ENCODE assay signal across 1 cellular context in genomic region chr17:27069842-27070508, GRCh38.
TF ChIP-seq lines count a peak whose summit lies in the region.

No MANE protein-coding gene starts in this region.

TF ChIP-seq in K562, 482 proteins besides CTCF, POLR2A, EP300 and RAD21 (continued from another document):
- TF ChIP-seq, protein P1, sequence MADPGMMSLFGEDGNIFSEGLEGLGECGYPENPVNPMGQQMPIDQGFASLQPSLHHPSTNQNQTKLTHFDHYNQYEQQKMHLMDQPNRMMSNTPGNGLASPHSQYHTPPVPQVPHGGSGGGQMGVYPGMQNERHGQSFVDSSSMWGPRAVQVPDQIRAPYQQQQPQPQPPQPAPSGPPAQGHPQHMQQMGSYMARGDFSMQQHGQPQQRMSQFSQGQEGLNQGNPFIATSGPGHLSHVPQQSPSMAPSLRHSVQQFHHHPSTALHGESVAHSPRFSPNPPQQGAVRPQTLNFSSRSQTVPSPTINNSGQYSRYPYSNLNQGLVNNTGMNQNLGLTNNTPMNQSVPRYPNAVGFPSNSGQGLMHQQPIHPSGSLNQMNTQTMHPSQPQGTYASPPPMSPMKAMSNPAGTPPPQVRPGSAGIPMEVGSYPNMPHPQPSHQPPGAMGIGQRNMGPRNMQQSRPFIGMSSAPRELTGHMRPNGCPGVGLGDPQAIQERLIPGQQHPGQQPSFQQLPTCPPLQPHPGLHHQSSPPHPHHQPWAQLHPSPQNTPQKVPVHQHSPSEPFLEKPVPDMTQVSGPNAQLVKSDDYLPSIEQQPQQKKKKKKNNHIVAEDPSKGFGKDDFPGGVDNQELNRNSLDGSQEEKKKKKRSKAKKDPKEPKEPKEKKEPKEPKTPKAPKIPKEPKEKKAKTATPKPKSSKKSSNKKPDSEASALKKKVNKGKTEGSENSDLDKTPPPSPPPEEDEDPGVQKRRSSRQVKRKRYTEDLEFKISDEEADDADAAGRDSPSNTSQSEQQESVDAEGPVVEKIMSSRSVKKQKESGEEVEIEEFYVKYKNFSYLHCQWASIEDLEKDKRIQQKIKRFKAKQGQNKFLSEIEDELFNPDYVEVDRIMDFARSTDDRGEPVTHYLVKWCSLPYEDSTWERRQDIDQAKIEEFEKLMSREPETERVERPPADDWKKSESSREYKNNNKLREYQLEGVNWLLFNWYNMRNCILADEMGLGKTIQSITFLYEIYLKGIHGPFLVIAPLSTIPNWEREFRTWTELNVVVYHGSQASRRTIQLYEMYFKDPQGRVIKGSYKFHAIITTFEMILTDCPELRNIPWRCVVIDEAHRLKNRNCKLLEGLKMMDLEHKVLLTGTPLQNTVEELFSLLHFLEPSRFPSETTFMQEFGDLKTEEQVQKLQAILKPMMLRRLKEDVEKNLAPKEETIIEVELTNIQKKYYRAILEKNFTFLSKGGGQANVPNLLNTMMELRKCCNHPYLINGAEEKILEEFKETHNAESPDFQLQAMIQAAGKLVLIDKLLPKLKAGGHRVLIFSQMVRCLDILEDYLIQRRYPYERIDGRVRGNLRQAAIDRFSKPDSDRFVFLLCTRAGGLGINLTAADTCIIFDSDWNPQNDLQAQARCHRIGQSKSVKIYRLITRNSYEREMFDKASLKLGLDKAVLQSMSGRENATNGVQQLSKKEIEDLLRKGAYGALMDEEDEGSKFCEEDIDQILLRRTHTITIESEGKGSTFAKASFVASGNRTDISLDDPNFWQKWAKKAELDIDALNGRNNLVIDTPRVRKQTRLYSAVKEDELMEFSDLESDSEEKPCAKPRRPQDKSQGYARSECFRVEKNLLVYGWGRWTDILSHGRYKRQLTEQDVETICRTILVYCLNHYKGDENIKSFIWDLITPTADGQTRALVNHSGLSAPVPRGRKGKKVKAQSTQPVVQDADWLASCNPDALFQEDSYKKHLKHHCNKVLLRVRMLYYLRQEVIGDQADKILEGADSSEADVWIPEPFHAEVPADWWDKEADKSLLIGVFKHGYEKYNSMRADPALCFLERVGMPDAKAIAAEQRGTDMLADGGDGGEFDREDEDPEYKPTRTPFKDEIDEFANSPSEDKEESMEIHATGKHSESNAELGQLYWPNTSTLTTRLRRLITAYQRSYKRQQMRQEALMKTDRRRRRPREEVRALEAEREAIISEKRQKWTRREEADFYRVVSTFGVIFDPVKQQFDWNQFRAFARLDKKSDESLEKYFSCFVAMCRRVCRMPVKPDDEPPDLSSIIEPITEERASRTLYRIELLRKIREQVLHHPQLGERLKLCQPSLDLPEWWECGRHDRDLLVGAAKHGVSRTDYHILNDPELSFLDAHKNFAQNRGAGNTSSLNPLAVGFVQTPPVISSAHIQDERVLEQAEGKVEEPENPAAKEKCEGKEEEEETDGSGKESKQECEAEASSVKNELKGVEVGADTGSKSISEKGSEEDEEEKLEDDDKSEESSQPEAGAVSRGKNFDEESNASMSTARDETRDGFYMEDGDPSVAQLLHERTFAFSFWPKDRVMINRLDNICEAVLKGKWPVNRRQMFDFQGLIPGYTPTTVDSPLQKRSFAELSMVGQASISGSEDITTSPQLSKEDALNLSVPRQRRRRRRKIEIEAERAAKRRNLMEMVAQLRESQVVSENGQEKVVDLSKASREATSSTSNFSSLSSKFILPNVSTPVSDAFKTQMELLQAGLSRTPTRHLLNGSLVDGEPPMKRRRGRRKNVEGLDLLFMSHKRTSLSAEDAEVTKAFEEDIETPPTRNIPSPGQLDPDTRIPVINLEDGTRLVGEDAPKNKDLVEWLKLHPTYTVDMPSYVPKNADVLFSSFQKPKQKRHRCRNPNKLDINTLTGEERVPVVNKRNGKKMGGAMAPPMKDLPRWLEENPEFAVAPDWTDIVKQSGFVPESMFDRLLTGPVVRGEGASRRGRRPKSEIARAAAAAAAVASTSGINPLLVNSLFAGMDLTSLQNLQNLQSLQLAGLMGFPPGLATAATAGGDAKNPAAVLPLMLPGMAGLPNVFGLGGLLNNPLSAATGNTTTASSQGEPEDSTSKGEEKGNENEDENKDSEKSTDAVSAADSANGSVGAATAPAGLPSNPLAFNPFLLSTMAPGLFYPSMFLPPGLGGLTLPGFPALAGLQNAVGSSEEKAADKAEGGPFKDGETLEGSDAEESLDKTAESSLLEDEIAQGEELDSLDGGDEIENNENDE (IDR thresholded peaks at IDR 0.05; ENCODE audit: low read depth, low read length) = no peak
- no peak for TF ChIP-seq PBX2 (CRISPR knock-in tag; IDR thresholded peaks at IDR 0.05; ENCODE audit: low read depth)
- no peak for TF ChIP-seq PBX2 (tag; conservative IDR thresholded peaks at IDR 0.05; ENCODE audit: low read depth)
- TF ChIP-seq MXD1 (CRISPR knock-in tag; IDR thresholded peaks at IDR 0.05; ENCODE audit: borderline replicate concordance, poor library complexity, severe bottlenecking) = no peak
- no peak for TF ChIP-seq ILK (tag; IDR thresholded peaks at IDR 0.05; ENCODE audit: borderline replicate concordance, low read depth)
- TF ChIP-seq NR2C1 (IDR thresholded peaks at IDR 0.05) = peak; percentile 11; the same call in 1 of the 2 replicates
- TF ChIP-seq NR2C1 (tag; IDR thresholded peaks at IDR 0.05) = no peak
- no peak for TF ChIP-seq MTF1 (CRISPR knock-in tag; IDR thresholded peaks at IDR 0.05; ENCODE audit: borderline replicate concordance)
- TF ChIP-seq HOXB6 (CRISPR knock-in tag; IDR thresholded peaks at IDR 0.05; ENCODE audit: borderline replicate concordance) = no peak
- TF ChIP-seq EWSR1 (IDR thresholded peaks at IDR 0.05; ENCODE audit: borderline replicate concordance, low read depth, partially characterized antibody) = no peak
- TF ChIP-seq TAL1 (IDR thresholded peaks at IDR 0.05) = no peak
- TF ChIP-seq FOS (IDR thresholded peaks at IDR 0.05; ENCODE audit: extremely low read depth, insufficient read length) = no peak
- TF ChIP-seq TCF7 (IDR thresholded peaks at IDR 0.05; ENCODE audit: borderline replicate concordance) = no peak
- no peak for TF ChIP-seq ZNF436 (CRISPR knock-in tag; IDR thresholded peaks at IDR 0.05)
- no peak for TF ChIP-seq KLF10 (CRISPR knock-in tag; IDR thresholded peaks at IDR 0.05)
- no peak for TF ChIP-seq RBM39 (optimal IDR thresholded peaks at IDR 0.05; ENCODE audit: low read depth, low read length)
- TF ChIP-seq PRMT5 (CRISPR knock-in tag; IDR thresholded peaks at IDR 0.05) = no peak
- no peak for TF ChIP-seq MYC (IDR thresholded peaks at IDR 0.05; ENCODE audit: low read depth, low read length)
- no peak for TF ChIP-seq MYC (CRISPR knock-in tag; IDR thresholded peaks at IDR 0.05; ENCODE audit: borderline replicate concordance, low read depth)
- TF ChIP-seq, protein P2, sequence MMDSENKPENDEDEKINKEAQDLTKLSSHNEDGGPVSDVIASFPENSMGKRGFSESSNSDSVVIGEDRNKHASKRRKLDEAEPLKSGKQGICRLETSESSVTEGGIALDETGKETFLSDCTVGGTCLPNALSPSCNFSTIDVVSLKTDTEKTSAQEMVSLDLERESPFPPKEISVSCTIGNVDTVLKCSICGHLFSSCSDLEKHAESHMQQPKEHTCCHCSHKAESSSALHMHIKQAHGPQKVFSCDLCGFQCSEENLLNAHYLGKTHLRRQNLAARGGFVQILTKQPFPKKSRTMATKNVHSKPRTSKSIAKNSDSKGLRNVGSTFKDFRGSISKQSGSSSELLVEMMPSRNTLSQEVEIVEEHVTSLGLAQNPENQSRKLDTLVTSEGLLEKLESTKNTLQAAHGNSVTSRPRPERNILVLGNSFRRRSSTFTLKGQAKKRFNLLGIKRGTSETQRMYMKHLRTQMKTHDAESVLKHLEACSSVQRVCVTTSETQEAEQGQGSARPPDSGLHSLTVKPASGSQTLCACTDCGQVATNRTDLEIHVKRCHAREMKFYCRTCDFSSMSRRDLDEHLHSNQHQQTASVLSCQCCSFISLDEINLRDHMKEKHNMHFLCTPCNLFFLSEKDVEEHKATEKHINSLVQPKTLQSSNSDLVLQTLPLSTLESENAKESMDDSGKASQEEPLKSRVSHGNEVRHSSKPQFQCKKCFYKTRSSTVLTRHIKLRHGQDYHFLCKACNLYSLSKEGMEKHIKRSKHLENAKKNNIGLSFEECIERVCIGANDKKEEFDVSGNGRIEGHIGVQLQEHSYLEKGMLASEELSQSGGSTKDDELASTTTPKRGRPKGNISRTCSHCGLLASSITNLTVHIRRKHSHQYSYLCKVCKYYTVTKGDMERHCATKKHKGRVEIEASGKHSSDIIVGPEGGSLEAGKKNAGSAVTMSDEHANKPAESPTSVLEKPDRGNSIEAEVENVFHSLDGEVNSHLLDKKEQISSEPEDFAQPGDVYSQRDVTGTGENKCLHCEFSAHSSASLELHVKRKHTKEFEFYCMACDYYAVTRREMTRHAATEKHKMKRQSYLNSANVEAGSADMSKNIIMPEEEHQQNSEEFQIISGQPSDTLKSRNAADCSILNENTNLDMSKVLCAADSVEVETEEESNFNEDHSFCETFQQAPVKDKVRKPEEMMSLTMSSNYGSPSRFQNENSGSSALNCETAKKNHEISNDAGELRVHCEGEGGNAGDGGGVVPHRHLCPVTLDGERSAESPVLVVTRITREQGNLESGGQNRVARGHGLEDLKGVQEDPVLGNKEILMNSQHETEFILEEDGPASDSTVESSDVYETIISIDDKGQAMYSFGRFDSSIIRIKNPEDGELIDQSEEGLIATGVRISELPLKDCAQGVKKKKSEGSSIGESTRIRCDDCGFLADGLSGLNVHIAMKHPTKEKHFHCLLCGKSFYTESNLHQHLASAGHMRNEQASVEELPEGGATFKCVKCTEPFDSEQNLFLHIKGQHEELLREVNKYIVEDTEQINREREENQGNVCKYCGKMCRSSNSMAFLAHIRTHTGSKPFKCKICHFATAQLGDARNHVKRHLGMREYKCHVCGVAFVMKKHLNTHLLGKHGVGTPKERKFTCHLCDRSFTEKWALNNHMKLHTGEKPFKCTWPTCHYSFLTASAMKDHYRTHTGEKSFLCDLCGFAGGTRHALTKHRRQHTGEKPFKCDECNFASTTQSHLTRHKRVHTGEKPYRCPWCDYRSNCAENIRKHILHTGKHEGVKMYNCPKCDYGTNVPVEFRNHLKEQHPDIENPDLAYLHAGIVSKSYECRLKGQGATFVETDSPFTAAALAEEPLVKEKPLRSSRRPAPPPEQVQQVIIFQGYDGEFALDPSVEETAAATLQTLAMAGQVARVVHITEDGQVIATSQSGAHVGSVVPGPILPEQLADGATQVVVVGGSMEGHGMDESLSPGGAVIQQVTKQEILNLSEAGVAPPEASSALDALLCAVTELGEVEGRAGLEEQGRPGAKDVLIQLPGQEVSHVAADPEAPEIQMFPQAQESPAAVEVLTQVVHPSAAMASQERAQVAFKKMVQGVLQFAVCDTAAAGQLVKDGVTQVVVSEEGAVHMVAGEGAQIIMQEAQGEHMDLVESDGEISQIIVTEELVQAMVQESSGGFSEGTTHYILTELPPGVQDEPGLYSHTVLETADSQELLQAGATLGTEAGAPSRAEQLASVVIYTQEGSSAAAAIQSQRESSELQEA (IDR thresholded peaks at IDR 0.05; ENCODE audit: low read depth) = no peak
